ENCODE assay signal across 17 cellular contexts in the genomic region with DNA sequence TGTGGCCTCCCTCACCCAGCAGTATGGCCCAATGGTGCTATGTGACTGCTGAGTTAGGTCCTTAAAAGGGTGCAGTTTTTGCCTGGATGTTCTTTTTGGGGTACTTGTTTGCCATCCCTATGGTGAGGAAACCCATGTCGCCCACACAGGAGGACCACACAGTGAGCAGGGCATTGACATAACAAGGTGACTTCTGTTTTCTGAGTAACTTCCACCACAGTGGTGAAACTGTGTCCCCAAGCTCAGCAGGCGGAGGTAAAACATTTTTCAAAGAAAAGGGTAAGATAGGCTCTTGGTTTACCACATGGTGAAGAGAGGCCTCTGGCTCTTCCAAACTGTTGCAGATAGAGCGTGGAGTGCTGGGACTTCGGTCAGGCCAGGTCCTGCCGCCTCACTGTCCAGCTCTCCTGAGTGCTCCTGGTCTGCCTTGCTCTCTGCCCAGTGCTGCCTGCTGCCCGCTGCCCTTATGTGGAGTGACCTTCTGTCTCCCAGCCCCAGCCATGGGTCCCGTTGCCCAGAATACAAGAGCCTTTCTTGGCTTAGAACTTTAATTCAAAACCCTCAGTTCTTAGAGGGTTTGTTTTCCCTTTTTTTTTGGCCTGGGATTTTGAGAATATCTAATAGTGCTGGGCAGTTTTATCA. TPM values are rescaled to one million over a fixed set of nuclear protein-coding genes. Genes with fewer than 3 reads are reported as not detected.
DNase-seq lines count a peak whose midpoint lies in the region; ATAC-seq lines count a peak whose summit lies in the region.
"Had no signal": no experiment of that assay in that cellular context is flagged by ENCODE, and none has a peak within 500 bp of the region (broad histone marks: within the 10 kb centered on the region; RNA-seq: fewer than 3 reads in every experiment).

No MANE protein-coding gene starts in this region.

- DNase-seq in activated CD4-positive, alpha-beta T cell treated with anti-CD3 and anti-CD28 coated beads, Interleukin-2, amount 10 ng/mL, durations not matched to agents 24 days and 14 days = no peak
- DNase-seq in activated CD4-positive, alpha-beta T cell treated with anti-CD3 and anti-CD28 coated beads for 4 hours = no peak
- no peak for DNase-seq in T-helper 17 cell
- no peak for DNase-seq in activated naive CD8-positive, alpha-beta T cell treated with anti-CD3 and anti-CD28 coated beads, Interleukin-2, amount 50 U/mL, for 24 hours
- DNase-seq in stimulated activated CD8-positive, alpha-beta memory T cell treated with anti-CD3 and anti-CD28 coated beads, Interleukin-4, amount 100 ng/mL, for 48 hours = peak; percentile 79
- no peak for DNase-seq in Kasumi-1 (lab: John Stamatoyannopoulos, UW)
- DNase-seq in SHP77 treated with DMSO at 0.1 percent for 48 hours (lab: John Stamatoyannopoulos, UW) = no peak
- DNase-seq: activated CD4-positive, CD25-positive, alpha-beta regulatory T cell treated with anti-CD3 and anti-CD28 coated beads, Interleukin-2, amount 50 U/mL, for 72 hours; dorsolateral prefrontal cortex; lower lobe of right lung; NCI-H1048; occipital lobe; stimulated activated CD4-positive, alpha-beta T cell treated with anti-CD3 and anti-CD28 coated beads, Interleukin-2, amount 100 ng/mL, for 48 hours had no signal

- no peaks in the 10 kb centered on the region for H3K9me3 Mint-ChIP-seq in activated CD4-positive, alpha-beta T cell treated with anti-CD3 and anti-CD28 coated beads, Interleukin-2, amount 10 ng/mL, durations not matched to agents 24 days and 14 days
- no peaks in the 10 kb centered on the region for H3K9me3 Mint-ChIP-seq in activated naive CD8-positive, alpha-beta T cell treated with anti-CD3 and anti-CD28 coated beads, Interleukin-2, amount 50 U/mL, for 24 hours

- H3K4me1 Mint-ChIP-seq in activated CD4-positive, alpha-beta T cell treated with anti-CD3 and anti-CD28 coated beads, Interleukin-2, amount 10 ng/mL, durations not matched to agents 24 days and 14 days = peaks cover 48% of the 10 kb centered on the region
- peaks cover 37% of the 10 kb centered on the region for H3K4me1 Mint-ChIP-seq in T-helper 17 cell
- H3K4me1 Mint-ChIP-seq in activated naive CD8-positive, alpha-beta T cell treated with anti-CD3 and anti-CD28 coated beads, Interleukin-2, amount 50 U/mL, for 24 hours = peaks cover 47% of the 10 kb centered on the region

- H3K27ac Mint-ChIP-seq in activated CD4-positive, alpha-beta T cell treated with anti-CD3 and anti-CD28 coated beads, Interleukin-2, amount 10 ng/mL, durations not matched to agents 24 days and 14 days = peak overlapping the region; percentile 81
- peak overlapping the region; percentile 67 for H3K27ac Mint-ChIP-seq in T-helper 17 cell
- H3K27ac Mint-ChIP-seq in activated naive CD8-positive, alpha-beta T cell treated with anti-CD3 and anti-CD28 coated beads, Interleukin-2, amount 50 U/mL, for 24 hours = peak overlapping the region; percentile 9

- H3K4me3 Mint-ChIP-seq in activated CD4-positive, alpha-beta T cell treated with anti-CD3 and anti-CD28 coated beads, Interleukin-2, amount 10 ng/mL, durations not matched to agents 24 days and 14 days = no peak overlapping the region
- no peak overlapping the region for H3K4me3 Mint-ChIP-seq in T-helper 17 cell
- no peak overlapping the region for H3K4me3 Mint-ChIP-seq in activated naive CD8-positive, alpha-beta T cell treated with anti-CD3 and anti-CD28 coated beads, Interleukin-2, amount 50 U/mL, for 24 hours

- no peaks in the 10 kb centered on the region for H3K9me3 ChIP-seq in T-helper 17 cell (ENCODE audit: control insufficient read depth, low read length, poor library complexity, severe bottlenecking)
- H3K9me3 ChIP-seq: BLaER1, lower lobe of right lung, SJSA1 had no signal

- H3K36me3 Mint-ChIP-seq in activated CD4-positive, alpha-beta T cell treated with anti-CD3 and anti-CD28 coated beads, Interleukin-2, amount 10 ng/mL, durations not matched to agents 24 days and 14 days (ENCODE audit: low read depth) = peaks cover 49% of the 10 kb centered on the region
- peaks cover 4% of the 10 kb centered on the region for H3K36me3 Mint-ChIP-seq in T-helper 17 cell (ENCODE audit: low read depth)
- peaks cover 45% of the 10 kb centered on the region for H3K36me3 Mint-ChIP-seq in activated naive CD8-positive, alpha-beta T cell treated with anti-CD3 and anti-CD28 coated beads, Interleukin-2, amount 50 U/mL, for 24 hours (ENCODE audit: low read depth)

- intact Hi-C loops in activated CD4-positive, alpha-beta T cell treated with anti-CD3 and anti-CD28 coated beads, Interleukin-2, amount 10 ng/mL, durations not matched to agents 24 days and 14 days (cut with micrococcal nuclease) = no loop called here

- no peaks in the 10 kb centered on the region for H3K27me3 Mint-ChIP-seq in activated CD4-positive, alpha-beta T cell treated with anti-CD3 and anti-CD28 coated beads, Interleukin-2, amount 10 ng/mL, durations not matched to agents 24 days and 14 days
- H3K27me3 Mint-ChIP-seq in T-helper 17 cell = no peaks in the 10 kb centered on the region
- H3K27me3 Mint-ChIP-seq in activated naive CD8-positive, alpha-beta T cell treated with anti-CD3 and anti-CD28 coated beads, Interleukin-2, amount 50 U/mL, for 24 hours = no peaks in the 10 kb centered on the region

- ATAC-seq in T-helper 17 cell (no peak), GM18498 (IDR thresholded peaks at IDR 0.05; ENCODE audit: unreplicated experiment) (no peak)
- peak; percentile 79 for ATAC-seq in activated naive CD8-positive, alpha-beta T cell treated with anti-CD3 and anti-CD28 coated beads, Interleukin-2, amount 50 U/mL, for 24 hours
- ATAC-seq: lower lobe of right lung, Panc1 had no signal

RNA-seq across cellular contexts. Expression of a gene that starts 54.0 kb away (rescaled TPM):
- total RNA-seq in activated CD4-positive, alpha-beta T cell treated with anti-CD3 and anti-CD28 coated beads, Interleukin-2, amount 10 ng/mL, durations not matched to agents 24 days and 14 days = 64.6 and 68.8 TPM in 2 replicates
- 10 to 100 TPM; 47.8 to 54.4 TPM for total RNA-seq in T-helper 17 cell

Comparison
In these comparisons a context has a peak if more than half of its experiments do, and no peak if none do; other contexts are left out.
1. H3K27ac Mint-ChIP-seq: peak in every context shown above with its lines; median percentile 81 in activated CD4-positive, alpha-beta T cell treated with anti-CD3 and anti-CD28 coated beads, Interleukin-2, amount 10 ng/mL, durations not matched to agents 24 days and 14 days; 67 in T-helper 17 cell; 9 in activated naive CD8-positive, alpha-beta T cell treated with anti-CD3 and anti-CD28 coated beads, Interleukin-2, amount 50 U/mL, for 24 hours.